13 cellular contexts compared by ENCODE assay signal in the genomic region with DNA sequence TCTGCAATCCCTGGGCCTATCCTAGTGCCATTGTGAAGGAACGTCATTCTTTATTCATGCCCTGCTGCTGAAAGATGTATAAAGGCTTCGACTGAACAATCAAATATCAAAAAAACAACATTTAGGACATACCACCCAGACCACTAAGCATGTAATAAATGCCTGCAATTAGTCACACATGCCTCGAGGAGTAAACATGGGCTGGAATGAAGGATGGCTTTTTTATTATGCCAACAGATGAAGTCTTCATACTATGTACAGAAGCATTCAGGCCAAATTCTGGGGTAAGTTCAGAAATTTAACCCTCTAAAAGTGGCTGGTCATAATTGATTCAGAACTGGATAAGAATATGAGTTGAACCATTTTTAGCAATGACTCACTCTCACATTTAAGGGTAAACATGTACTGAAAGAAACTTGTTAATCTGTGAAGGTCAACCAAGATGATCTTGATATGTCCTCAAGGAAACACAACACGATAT. TPM values are rescaled to one million over a fixed set of nuclear protein-coding genes. Genes with fewer than 3 reads are reported as not detected.
A peak's percentile ranks its signal among the peaks of the same experiment; 100 is the strongest.
DNase-seq lines count a peak whose midpoint lies in the region; ATAC-seq and TF ChIP-seq lines count a peak whose summit lies in the region.
"Had no signal": no experiment of that assay in that cellular context is flagged by ENCODE, and none has a peak within 500 bp of the region (broad histone marks: within the 10 kb centered on the region; RNA-seq: fewer than 3 reads in every experiment).

No MANE protein-coding gene starts in this region.

- no peak for ATAC-seq in right cardiac atrium
- ATAC-seq: activated CD8-positive, alpha-beta memory T cell treated with anti-CD3 and anti-CD28 coated beads, Interleukin-2, amount 10 ng/mL, durations not matched to agents 7 days and 5 days had no signal

- WGBS in right cardiac atrium, result 70% methylated on average over 4 of the region's 4 CpGs

- H3K4me1 ChIP-seq in left ventricle myocardium inferior, result peaks cover 31% of the 10 kb centered on the region
- H3K4me1 ChIP-seq in right cardiac atrium (ENCODE audit: control insufficient read depth, insufficient read depth, low read length), result no peaks in the 10 kb centered on the region
- peaks cover 31% of the 10 kb centered on the region for H3K4me1 ChIP-seq in SJSA1 (replicated peaks)

- intact Hi-C loops in left ventricle myocardium inferior (cut with micrococcal nuclease) (no loop called here), right cardiac atrium (cut with DNase I) (no loop called here)
- intact Hi-C loops in activated T-helper 1 cell treated with anti-CD3 and anti-CD28 coated beads, Interleukin-12 subunit alpha, Interleukin-12 subunit beta, Interleukin-2, Interleukin-4 antibody, amounts not matched to agents 30 ng/mL and 10 ng/mL and 1 ng/mL, durations not matched to agents 14 hours and 24 hours and 36 hours (cut with micrococcal nuclease), result no loop called here

- peaks cover 3% of the 10 kb centered on the region for H3K27me3 Mint-ChIP-seq in activated T-helper 1 cell treated with anti-CD3 and anti-CD28 coated beads, Interleukin-12 subunit alpha, Interleukin-12 subunit beta, Interleukin-2, Interleukin-4 antibody, amounts not matched to agents 30 ng/mL and 10 ng/mL and 1 ng/mL, durations not matched to agents 14 hours and 24 hours and 36 hours (ENCODE audit: insufficient read depth)

- no peak for TF ChIP-seq CTCF in left ventricle myocardium inferior (IDR thresholded peaks at IDR 0.05; ENCODE audit: borderline replicate concordance)
- TF ChIP-seq CTCF in fibroblast of the aortic adventitia (IDR thresholded peaks at IDR 0.05; ENCODE audit: insufficient read depth, low read length), result no peak

- H3K4me3 Mint-ChIP-seq in activated T-helper 1 cell treated with anti-CD3 and anti-CD28 coated beads, Interleukin-12 subunit alpha, Interleukin-12 subunit beta, Interleukin-2, Interleukin-4 antibody, amounts not matched to agents 30 ng/mL and 10 ng/mL and 1 ng/mL, durations not matched to agents 14 hours and 24 hours and 36 hours, result no peak overlapping the region
- H3K4me3 Mint-ChIP-seq: activated CD8-positive, alpha-beta memory T cell treated with anti-CD3 and anti-CD28 coated beads, Interleukin-2, amount 10 ng/mL, durations not matched to agents 7 days and 5 days had no signal

- H3K27ac ChIP-seq in left ventricle myocardium inferior (replicated peaks) (peak overlapping the region; percentile 35), right cardiac atrium (ENCODE audit: low read length) (no peak overlapping the region), SJSA1 (peak overlapping the region; percentile 98)

- H3K36me3 Mint-ChIP-seq in activated T-helper 1 cell treated with anti-CD3 and anti-CD28 coated beads, Interleukin-12 subunit alpha, Interleukin-12 subunit beta, Interleukin-2, Interleukin-4 antibody, amounts not matched to agents 30 ng/mL and 10 ng/mL and 1 ng/mL, durations not matched to agents 14 hours and 24 hours and 36 hours (ENCODE audit: low read depth), result no peaks in the 10 kb centered on the region
- H3K36me3 Mint-ChIP-seq: activated CD8-positive, alpha-beta memory T cell treated with anti-CD3 and anti-CD28 coated beads, Interleukin-2, amount 10 ng/mL, durations not matched to agents 7 days and 5 days had no signal

- no peaks in the 10 kb centered on the region for H3K9me3 Mint-ChIP-seq in activated T-helper 1 cell treated with anti-CD3 and anti-CD28 coated beads, Interleukin-12 subunit alpha, Interleukin-12 subunit beta, Interleukin-2, Interleukin-4 antibody, amounts not matched to agents 30 ng/mL and 10 ng/mL and 1 ng/mL, durations not matched to agents 14 hours and 24 hours and 36 hours
- H3K9me3 Mint-ChIP-seq: neural crest cell had no signal

- no peaks in the 10 kb centered on the region for H3K27me3 ChIP-seq in left ventricle myocardium inferior (ENCODE audit: low read depth)
- no peaks in the 10 kb centered on the region for H3K27me3 ChIP-seq in right cardiac atrium (ENCODE audit: control insufficient read depth, insufficient read depth)
- no peaks in the 10 kb centered on the region for H3K27me3 ChIP-seq in SJSA1 (replicated peaks)

- H3K36me3 ChIP-seq in left ventricle myocardium inferior (no peaks in the 10 kb centered on the region), SJSA1 (no peaks in the 10 kb centered on the region)

- H3K27ac Mint-ChIP-seq in activated T-helper 1 cell treated with anti-CD3 and anti-CD28 coated beads, Interleukin-12 subunit alpha, Interleukin-12 subunit beta, Interleukin-2, Interleukin-4 antibody, amounts not matched to agents 30 ng/mL and 10 ng/mL and 1 ng/mL, durations not matched to agents 14 hours and 24 hours and 36 hours, result no peak overlapping the region
- H3K27ac Mint-ChIP-seq: activated CD8-positive, alpha-beta memory T cell treated with anti-CD3 and anti-CD28 coated beads, Interleukin-2, amount 10 ng/mL, durations not matched to agents 7 days and 5 days had no signal

- DNase-seq in left ventricle myocardium inferior (no peak), right cardiac atrium (no peak), SJSA1 (ENCODE audit: low read depth in 1 of 2, low spot score in 2 of 2) (peak; percentile 53 to 82), fibroblast of the aortic adventitia (ENCODE audit: low read depth) (peak; percentile 61), OCI-M2 (lab: John Stamatoyannopoulos, UW; ENCODE audit: unreplicated experiment) (no peak), iPS-NIHi11 (ENCODE audit: low spot score) (no peak), NK-92 (lab: John Stamatoyannopoulos, UW; ENCODE audit: unreplicated experiment) (no peak)
- DNase-seq in activated T-helper 1 cell treated with anti-CD3 and anti-CD28 coated beads, Interleukin-12 subunit alpha, Interleukin-12 subunit beta, Interleukin-2, Interleukin-4 antibody, amounts not matched to agents 30 ng/mL and 10 ng/mL and 1 ng/mL, durations not matched to agents 14 hours and 24 hours and 36 hours (ENCODE audit: low spot score), result no peak
- DNase-seq: activated CD8-positive, alpha-beta memory T cell treated with anti-CD3 and anti-CD28 coated beads, Interleukin-2, amount 10 ng/mL, durations not matched to agents 7 days and 5 days had no signal

- H3K4me1 Mint-ChIP-seq in activated T-helper 1 cell treated with anti-CD3 and anti-CD28 coated beads, Interleukin-12 subunit alpha, Interleukin-12 subunit beta, Interleukin-2, Interleukin-4 antibody, amounts not matched to agents 30 ng/mL and 10 ng/mL and 1 ng/mL, durations not matched to agents 14 hours and 24 hours and 36 hours (ENCODE audit: low read depth), result no peaks in the 10 kb centered on the region
- H3K4me1 Mint-ChIP-seq: activated CD8-positive, alpha-beta memory T cell treated with anti-CD3 and anti-CD28 coated beads, Interleukin-2, amount 10 ng/mL, durations not matched to agents 7 days and 5 days had no signal

- H3K4me3 ChIP-seq in left ventricle myocardium inferior (no peak overlapping the region), right cardiac atrium (ENCODE audit: low read length) (no peak overlapping the region), SJSA1 (no peak overlapping the region), fibroblast of the aortic adventitia (ENCODE audit: low read depth, low read length) (no peak overlapping the region)

- H3K9me3 ChIP-seq in left ventricle myocardium inferior (replicated peaks), result no peaks in the 10 kb centered on the region
- no peaks in the 10 kb centered on the region for H3K9me3 ChIP-seq in right cardiac atrium (ENCODE audit: control insufficient read depth, low read length)
- H3K9me3 ChIP-seq in SJSA1 (replicated peaks), result no peaks in the 10 kb centered on the region

RNA-seq across cellular contexts. Expression of gene FAM240B, which starts 38.1 kb away (rescaled TPM):
- total RNA-seq in left ventricle myocardium inferior (not detected), right cardiac atrium (not detected), fibroblast of the aortic adventitia (ENCODE audit: low replicate concordance) (not detected in 2 replicates)
- not detected for polyA plus RNA-seq in right cardiac atrium
- total RNA-seq in SJSA1 (2014; rRNA removed; shearing (Covaris generic)), result not detected in 2 replicates
- total RNA-seq in activated T-helper 1 cell treated with anti-CD3 and anti-CD28 coated beads, Interleukin-12 subunit alpha, Interleukin-12 subunit beta, Interleukin-2, Interleukin-4 antibody, amounts not matched to agents 30 ng/mL and 10 ng/mL and 1 ng/mL, durations not matched to agents 14 hours and 24 hours and 36 hours, result not detected in 2 replicates
- total RNA-seq: activated CD8-positive, alpha-beta memory T cell treated with anti-CD3 and anti-CD28 coated beads, Interleukin-2, amount 10 ng/mL, durations not matched to agents 7 days and 5 days; cardiac septum; neural crest cell; ureter had no signal
- polyA plus RNA-seq: AG04450 had no signal

Comparison
In these comparisons a context has a peak if more than half of its experiments do, and no peak if none do; other contexts are left out.
1. DNase-seq: peak in SJSA1 (2 of 2) and fibroblast of the aortic adventitia (single experiment); none in left ventricle myocardium inferior (single experiment), right cardiac atrium (0 of 3), activated T-helper 1 cell treated with anti-CD3 and anti-CD28 coated beads, Interleukin-12 subunit alpha, Interleukin-12 subunit beta, Interleukin-2, Interleukin-4 antibody, amounts not matched to agents 30 ng/mL and 10 ng/mL and 1 ng/mL, durations not matched to agents 14 hours and 24 hours and 36 hours (single experiment), OCI-M2 (single experiment), iPS-NIHi11 (single experiment) and NK-92 (single experiment).